In the genomic region with DNA sequence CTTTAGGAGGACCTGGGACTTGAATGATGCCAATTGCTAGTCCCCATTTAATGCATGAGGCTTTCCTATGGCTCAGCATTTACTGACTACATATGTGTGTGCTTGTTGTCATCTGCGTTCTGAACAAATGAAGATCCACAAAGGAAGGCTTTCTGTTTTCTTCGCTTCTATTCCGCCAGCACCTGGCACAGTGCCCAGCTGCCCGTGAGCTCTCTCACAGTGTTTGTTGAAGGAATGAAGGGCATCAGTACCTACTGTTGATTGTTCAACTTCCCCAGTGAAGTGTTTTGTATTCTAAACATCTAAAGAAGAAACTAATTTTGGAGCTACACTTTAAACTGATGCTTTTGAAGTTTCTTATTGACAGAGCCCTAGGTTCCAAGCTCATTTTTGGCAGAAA, we compare ENCODE assay signal across 1 cellular context.
TF ChIP-seq lines count a peak whose summit lies in the region.

No MANE protein-coding gene starts in this region.

TF ChIP-seq in endothelial cell of umbilical vein, 7 proteins besides CTCF, POLR2A, EP300 and RAD21 (continued from another document):
- TF ChIP-seq MYC (IDR thresholded peaks at IDR 0.05; ENCODE audit: low read depth, low read length) (no peak), FOS (IDR thresholded peaks at IDR 0.05; ENCODE audit: borderline replicate concordance, insufficient read depth, low read length) (no peak)
TF ChIP-seq in endothelial cell of umbilical vein: peak in this region for 0.
